ENCODE assay signal across 8 cellular contexts in the genomic region with DNA sequence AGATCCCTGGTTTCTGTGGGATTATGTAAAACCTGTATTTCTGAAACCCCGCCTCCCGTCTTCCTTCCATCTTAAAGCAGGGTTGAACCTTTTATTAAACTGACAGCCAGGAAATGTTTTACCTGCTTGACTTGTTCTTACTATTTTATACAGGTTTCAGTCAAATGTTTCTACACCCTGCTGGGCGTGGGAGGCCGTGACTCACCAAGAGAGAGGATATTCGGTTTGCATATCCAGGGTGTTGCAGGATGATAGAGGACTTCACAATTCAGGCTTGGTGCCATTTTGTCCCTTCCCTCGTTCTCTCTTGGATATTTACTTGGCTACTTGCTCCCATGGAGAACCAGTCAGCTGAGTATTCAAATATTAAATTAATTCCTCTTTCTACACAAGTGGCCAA.
DNase-seq lines count a peak whose midpoint lies in the region; ATAC-seq and TF ChIP-seq lines count a peak whose summit lies in the region.

No MANE protein-coding gene starts in this region.

- CTCF ChIA-PET in Panc1 (lab: Charles Lee), result no interaction called here

- ATAC-seq in GM21723 (IDR thresholded peaks at IDR 0.05; ENCODE audit: unreplicated experiment) (peak; percentile 46), Panc1 (no peak), left lung (peak; percentile 57), HG03159 (IDR thresholded peaks at IDR 0.05; ENCODE audit: unreplicated experiment) (no peak)

- BruUV-seq in Panc1 (replicated peaks; lab: Mats Ljungman, UMichigan), result no TSS peak

- no peak for DNase-seq in Panc1 (ENCODE audit: low read depth, low spot score)
- peak in 1 of 2 donors; percentile 59 for DNase-seq in left lung
- no peak for DNase-seq in mesenteric fat pad (ENCODE audit: low spot score)
- DNase-seq in KBM-7, result no peak
- DNase-seq in NCI-H1694 (lab: John Stamatoyannopoulos, UW), result no peak

- H3K4me3 ChIP-seq in Panc1 (ENCODE audit: low read depth in 2 of 2, low read length in 2 of 2) (no peak overlapping the region), left lung (no peak overlapping the region)

- H3K27ac ChIP-seq in 22Rv1 (peak overlapping the region; percentile 73), Panc1 (ENCODE audit: low read length) (peak overlapping the region; percentile 80), left lung (peak overlapping the region; percentile 33 to 46)

- H3K9me3 ChIP-seq in Panc1 (ENCODE audit: control insufficient read depth, insufficient read depth, low read depth, low read length), result no peaks in the 10 kb centered on the region
- no peaks in the 10 kb centered on the region for H3K9me3 ChIP-seq in left lung

- in situ Hi-C loops in Panc1 (cut with HindIII; ENCODE audit: low pct_unique_long_range_greater_than_20kb, low sequenced_read_pairs) (no loop called here), KBM-7 (cut with MboI; ENCODE audit: low pct_unique_long_range_greater_than_20kb, low sequenced_read_pairs) (no loop called here)

- TF ChIP-seq CTCF in 22Rv1 (IDR thresholded peaks at IDR 0.05) (no peak), Panc1 (IDR thresholded peaks at IDR 0.05) (no peak), left lung (IDR thresholded peaks at IDR 0.05) (no peak)

- H3K4me1 ChIP-seq in Panc1 (ENCODE audit: control insufficient read depth, insufficient read depth, low read length) (peaks cover 33% of the 10 kb centered on the region), left lung (peaks cover 6 to 12% of the 10 kb centered on the region in 2 donors)

- H3K27me3 ChIP-seq in Panc1 (ENCODE audit: control insufficient read depth, insufficient read depth, low read length), result no peaks in the 10 kb centered on the region
- H3K27me3 ChIP-seq in left lung, result no peaks in the 10 kb centered on the region

- intact Hi-C loops in Panc1 (cut with micrococcal nuclease; ENCODE audit: unreplicated experiment) (no loop called here), left lung (cut with DNase I) (no loop called here)

- POLR2A ChIA-PET in Panc1 (lab: Charles Lee), result no interaction called here

- no peaks in the 10 kb centered on the region for H3K36me3 ChIP-seq in Panc1 (ENCODE audit: control insufficient read depth, insufficient read depth, low read length)
- H3K36me3 ChIP-seq in left lung, result no peaks in the 10 kb centered on the region

Comparison
In these comparisons a context has a peak if more than half of its experiments do, and no peak if none do; other contexts are left out.
1. ATAC-seq: peak in GM21723 (single experiment) and left lung (single experiment); none in Panc1 (single experiment) and HG03159 (single experiment).
2. Peak in every context shown above with its lines, with median percentiles within 50 percentile points of each other: H3K27ac ChIP-seq.